In the genomic region with DNA sequence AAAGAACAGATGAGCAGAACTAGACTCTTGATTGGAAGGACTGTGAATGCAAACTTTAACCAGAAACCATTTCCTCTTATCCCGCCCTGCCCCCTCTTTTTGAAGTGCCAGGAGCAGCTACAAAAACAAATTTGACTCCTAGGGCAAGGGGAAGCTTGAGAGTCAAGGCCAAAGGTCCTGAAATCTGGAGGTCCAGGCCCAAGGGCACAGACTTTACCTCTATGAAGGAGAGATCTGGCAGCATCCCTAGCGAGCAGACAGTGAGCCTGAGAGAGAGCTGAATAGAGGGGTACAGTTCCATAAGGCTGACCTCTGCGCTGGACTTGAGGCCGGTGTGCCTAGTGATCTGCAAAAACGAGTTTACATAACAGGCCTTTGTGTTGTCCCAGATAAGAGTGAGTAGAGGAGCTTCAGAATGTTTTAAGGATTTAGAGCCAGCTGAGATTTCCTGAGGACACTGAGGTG, we compare ENCODE assay signal across 11 cellular contexts. TPM values are rescaled to one million over a fixed set of nuclear protein-coding genes. Genes with fewer than 3 reads are reported as not detected.
DNase-seq lines count a peak whose midpoint lies in the region; ATAC-seq and TF ChIP-seq lines count a peak whose summit lies in the region.
"Had no signal": no experiment of that assay in that cellular context is flagged by ENCODE, and none has a peak within 500 bp of the region (broad histone marks: within the 10 kb centered on the region; RNA-seq: fewer than 3 reads in every experiment).

No MANE protein-coding gene starts in this region.

- no peak for DNase-seq in activated CD8-positive, alpha-beta memory T cell treated with anti-CD3 and anti-CD28 coated beads, Interleukin-2, amount 10 ng/mL, durations not matched to agents 7 days and 5 days
- DNase-seq in activated CD8-positive, alpha-beta memory T cell treated with anti-CD3 and anti-CD28 coated beads, Interleukin-2, amount 50 U/mL, for 48 hours: no peak
- DNase-seq in Panc1 (ENCODE audit: low read depth, low spot score) (no peak), spleen (no peak), NCI-H1436 (lab: John Stamatoyannopoulos, UW) (no peak), NCI-H226 (no peak)
- DNase-seq in effector memory CD8-positive, alpha-beta T cell: no peak
- DNase-seq: body of pancreas, NCI-H345, nucleus accumbens had no signal

- in situ Hi-C loops in Panc1 (cut with HindIII; ENCODE audit: low pct_unique_long_range_greater_than_20kb, low sequenced_read_pairs): no loop called here

- TF ChIP-seq CTCF in Panc1 (IDR thresholded peaks at IDR 0.05) (no peak), spleen (IDR thresholded peaks at IDR 0.05 in 8 of 11, conservative IDR thresholded peaks at IDR 0.05 in 3 of 11) (no peak)

- no peaks in the 10 kb centered on the region for H3K27me3 Mint-ChIP-seq in activated CD8-positive, alpha-beta memory T cell treated with anti-CD3 and anti-CD28 coated beads, Interleukin-2, amount 10 ng/mL, durations not matched to agents 7 days and 5 days
- no peaks in the 10 kb centered on the region for H3K27me3 Mint-ChIP-seq in effector memory CD8-positive, alpha-beta T cell

- WGBS in spleen, 5 donors: 42 to 67% (median 58%) methylated on average over 5 of the region's 5 CpGs

- H3K36me3 ChIP-seq in Panc1 (ENCODE audit: control insufficient read depth, insufficient read depth, low read length): no peaks in the 10 kb centered on the region; the same call in 1 of the 2 replicates
- peaks cover 0 to 67% (median 6%) of the 10 kb centered on the region in 6 donors for H3K36me3 ChIP-seq in spleen

- H3K27me3 ChIP-seq in Panc1 (ENCODE audit: control insufficient read depth, insufficient read depth, low read length): no peaks in the 10 kb centered on the region
- H3K27me3 ChIP-seq in spleen (replicated peaks in 1 of 7): no peaks in the 10 kb centered on the region
- H3K27me3 ChIP-seq: body of pancreas had no signal

- H3K27ac Mint-ChIP-seq in activated CD8-positive, alpha-beta memory T cell treated with anti-CD3 and anti-CD28 coated beads, Interleukin-2, amount 10 ng/mL, durations not matched to agents 7 days and 5 days: peak overlapping the region; percentile 79
- H3K27ac Mint-ChIP-seq in effector memory CD8-positive, alpha-beta T cell: peak overlapping the region in 1 of 2 donors; percentile 23

- no peak for ATAC-seq in activated CD8-positive, alpha-beta memory T cell treated with anti-CD3 and anti-CD28 coated beads, Interleukin-2, amount 10 ng/mL, durations not matched to agents 7 days and 5 days
- ATAC-seq in Panc1: no peak
- ATAC-seq in effector memory CD8-positive, alpha-beta T cell (replicated peaks): no peak
- no peak for ATAC-seq in GM18517 (IDR thresholded peaks at IDR 0.05; ENCODE audit: unreplicated experiment)
- ATAC-seq: body of pancreas had no signal

- H3K4me3 ChIP-seq in Panc1 (ENCODE audit: low read depth in 2 of 2, low read length in 2 of 2): no peak overlapping the region
- no peak overlapping the region for H3K4me3 ChIP-seq in spleen
- H3K4me3 ChIP-seq: body of pancreas had no signal

- H3K36me3 Mint-ChIP-seq in activated CD8-positive, alpha-beta memory T cell treated with anti-CD3 and anti-CD28 coated beads, Interleukin-2, amount 10 ng/mL, durations not matched to agents 7 days and 5 days: peaks cover 27% of the 10 kb centered on the region
- peaks cover 35% of the 10 kb centered on the region for H3K36me3 Mint-ChIP-seq in effector memory CD8-positive, alpha-beta T cell (ENCODE audit: insufficient read depth)

- no peak for TF ChIP-seq POLR2A in spleen (IDR thresholded peaks at IDR 0.05)

- no TSS peak for BruUV-seq in Panc1 (replicated peaks; lab: Mats Ljungman, UMichigan)

- intact Hi-C loops in Panc1 (cut with micrococcal nuclease; ENCODE audit: unreplicated experiment) (no loop called here), spleen (cut with DNase I; ENCODE audit: low total_unique reads) (no loop called here)

- peak overlapping the region; percentile 39 for H3K4me3 Mint-ChIP-seq in activated CD8-positive, alpha-beta memory T cell treated with anti-CD3 and anti-CD28 coated beads, Interleukin-2, amount 10 ng/mL, durations not matched to agents 7 days and 5 days
- H3K4me3 Mint-ChIP-seq in effector memory CD8-positive, alpha-beta T cell: peak overlapping the region; percentile 45 to 49

- H3K4me1 Mint-ChIP-seq in activated CD8-positive, alpha-beta memory T cell treated with anti-CD3 and anti-CD28 coated beads, Interleukin-2, amount 10 ng/mL, durations not matched to agents 7 days and 5 days: peaks cover 57% of the 10 kb centered on the region
- peaks cover 36 to 52% of the 10 kb centered on the region in 2 donors for H3K4me1 Mint-ChIP-seq in effector memory CD8-positive, alpha-beta T cell (ENCODE audit: low read depth in 2 of 2)

- no peaks in the 10 kb centered on the region for H3K9me3 ChIP-seq in Panc1 (ENCODE audit: control insufficient read depth, insufficient read depth, low read depth, low read length)
- H3K9me3 ChIP-seq in spleen: no peaks in the 10 kb centered on the region
- H3K9me3 ChIP-seq: body of pancreas had no signal

- CTCF ChIA-PET in activated CD8-positive, alpha-beta memory T cell treated with anti-CD3 and anti-CD28 coated beads, Interleukin-2, amount 10 ng/mL, durations not matched to agents 7 days and 5 days (lab: Charles Lee): interaction anchor here (1.1 kb wide), 1 partner anchor 12 kb away, joined by 3 read pairs; no protein-coding TSS in a partner anchor
- CTCF ChIA-PET in Panc1 (lab: Charles Lee): interaction anchor here (0.8 kb wide), 1 partner anchor 90 kb away, joined by 12 read pairs; no protein-coding TSS in a partner anchor

- H3K4me1 ChIP-seq in Panc1 (ENCODE audit: control insufficient read depth, insufficient read depth, low read length) (peaks cover 39% of the 10 kb centered on the region), spleen (peaks cover 40 to 90% (median 64%) of the 10 kb centered on the region in 6 donors)

- POLR2A ChIA-PET in Panc1 (lab: Charles Lee): interaction anchor here (0.7 kb wide), 1 partner anchor 123 kb away, joined by 3 read pairs; no protein-coding TSS in a partner anchor

- no peaks in the 10 kb centered on the region for H3K9me3 Mint-ChIP-seq in activated CD8-positive, alpha-beta memory T cell treated with anti-CD3 and anti-CD28 coated beads, Interleukin-2, amount 10 ng/mL, durations not matched to agents 7 days and 5 days (ENCODE audit: low read depth)
- no peaks in the 10 kb centered on the region for H3K9me3 Mint-ChIP-seq in effector memory CD8-positive, alpha-beta T cell

- H3K27ac ChIP-seq in Panc1 (ENCODE audit: low read length): peak overlapping the region; percentile 14; the same call in 1 of the 2 replicates
- peak overlapping the region in 6 of 8 donors; percentile 21 to 97 (median 43) for H3K27ac ChIP-seq in spleen

RNA-seq across cellular contexts. Expression of gene RAB43, which starts 5.1 kb away (rescaled TPM):
- total RNA-seq in activated CD8-positive, alpha-beta memory T cell treated with anti-CD3 and anti-CD28 coated beads, Interleukin-2, amount 10 ng/mL, durations not matched to agents 7 days and 5 days: 10 to 100 TPM; 33.7 to 36.1 TPM
- total RNA-seq in Panc1 (2021; ENCODE audit: unreplicated experiment) (27.7 TPM), spleen (10 to 100 TPM; 26.7 to 49.6 (median 31.9) TPM)
- 30.0 TPM for polyA plus RNA-seq in Panc1 (2012; ENCODE audit: insufficient read length)
- 10 to 100 TPM in 1 of 3 donors, 1 to 10 TPM in 2; 3.1 to 12.5 (median 3.2) TPM for polyA plus RNA-seq in spleen

RNA-seq across cellular contexts. Expression of gene ISY1, which starts 44.3 kb away (rescaled TPM):
- total RNA-seq in activated CD8-positive, alpha-beta memory T cell treated with anti-CD3 and anti-CD28 coated beads, Interleukin-2, amount 10 ng/mL, durations not matched to agents 7 days and 5 days: 10 to 100 TPM; 44.4 to 75.9 TPM
- total RNA-seq in Panc1 (2021; ENCODE audit: unreplicated experiment) (45.7 TPM), spleen (10 to 100 TPM; 21.4 to 33.8 (median 30.0) TPM)
- 53.6 TPM for polyA plus RNA-seq in Panc1 (2012; ENCODE audit: insufficient read length)
- 10 to 100 TPM; 22.2 to 29.8 (median 25.2) TPM for polyA plus RNA-seq in spleen

RNA-seq across cellular contexts. Expression of gene GP9, which starts 55.9 kb away (rescaled TPM):
- not detected for total RNA-seq in activated CD8-positive, alpha-beta memory T cell treated with anti-CD3 and anti-CD28 coated beads, Interleukin-2, amount 10 ng/mL, durations not matched to agents 7 days and 5 days
- total RNA-seq in Panc1 (2021; ENCODE audit: unreplicated experiment) (not detected), spleen (10 to 100 TPM in 1 of 7 donors, 1 to 10 TPM in 6; 4.2 to 14.9 (median 7.9) TPM)
- not detected for polyA plus RNA-seq in Panc1 (2012; ENCODE audit: insufficient read length)
- polyA plus RNA-seq in spleen: 1 to 10 TPM; 1.4 to 5.5 (median 2.2) TPM
- total RNA-seq: body of pancreas had no signal
